Comparison of ENCODE assay signal across 9 cellular contexts in genomic region chr16:18983565-18984424, GRCh38. TPM values are rescaled to one million over a fixed set of nuclear protein-coding genes. Genes with fewer than 3 reads are reported as not detected.
DNase-seq lines count a peak whose midpoint lies in the region; ATAC-seq and TF ChIP-seq lines count a peak whose summit lies in the region.
"Had no signal": no experiment of that assay in that cellular context is flagged by ENCODE, and none has a peak within 500 bp of the region (broad histone marks: within the 10 kb centered on the region; RNA-seq: fewer than 3 reads in every experiment).

Gene TMC7 (plus strand): TSS chr16:18983934. CDS start chr16:18984064, 130 bp downstream.

- peak within 1 kb of the TSS; percentile 79 for H3K27ac ChIP-seq in temporal lobe (ENCODE audit: low read depth, low read length)

- peaks cover 4% of the 10 kb centered on the region for H3K4me1 Mint-ChIP-seq in activated naive CD4-positive, alpha-beta T cell treated with anti-CD3 and anti-CD28 coated beads, Interleukin-2, amount 10 ng/mL, durations not matched to agents 7 days and 5 days

- no peaks in the 10 kb centered on the region for H3K9me3 Mint-ChIP-seq in activated naive CD4-positive, alpha-beta T cell treated with anti-CD3 and anti-CD28 coated beads, Interleukin-2, amount 10 ng/mL, durations not matched to agents 7 days and 5 days

- TF ChIP-seq CTCF in WI38 (IDR thresholded peaks at IDR 0.05; ENCODE audit: low read depth, low read length) = peak; percentile 79

- H3K4me3 Mint-ChIP-seq in activated naive CD4-positive, alpha-beta T cell treated with anti-CD3 and anti-CD28 coated beads, Interleukin-2, amount 10 ng/mL, durations not matched to agents 7 days and 5 days = no peak within 1 kb of the TSS

- H3K27ac Mint-ChIP-seq in activated naive CD4-positive, alpha-beta T cell treated with anti-CD3 and anti-CD28 coated beads, Interleukin-2, amount 10 ng/mL, durations not matched to agents 7 days and 5 days = no peak within 1 kb of the TSS

- peaks cover 68% of the 10 kb centered on the region for H3K27me3 Mint-ChIP-seq in activated naive CD4-positive, alpha-beta T cell treated with anti-CD3 and anti-CD28 coated beads, Interleukin-2, amount 10 ng/mL, durations not matched to agents 7 days and 5 days

- ATAC-seq in GM21447 (IDR thresholded peaks at IDR 0.05; ENCODE audit: unreplicated experiment) = no peak

- H3K4me3 ChIP-seq in WI38 (ENCODE audit: low read depth, low read length) = peak within 1 kb of the TSS; percentile 63

- CTCF ChIA-PET in activated naive CD4-positive, alpha-beta T cell treated with anti-CD3 and anti-CD28 coated beads, Interleukin-2, amount 10 ng/mL, durations not matched to agents 7 days and 5 days (lab: Charles Lee) = interaction anchor here (0.8 to 2.8 kb wide), 4 partner anchors 8 to 88 kb away, joined by 3 to 14 read pairs (median 3); partner anchors contain the start of gene COQ7

- peak; percentile 43 for DNase-seq in activated naive CD4-positive, alpha-beta T cell treated with anti-CD3 and anti-CD28 coated beads, Interleukin-2, amount 10 ng/mL, durations not matched to agents 7 days and 5 days
- DNase-seq in activated naive CD4-positive, alpha-beta T cell (lab: John Stamatoyannopoulos, UW) = no peak
- peak; percentile 86 for DNase-seq in NCI-H2171 (lab: John Stamatoyannopoulos, UW)
- peak; percentile 76 for DNase-seq in fibroblast of gingiva (ENCODE audit: low read depth)
- peak; percentile 85 for DNase-seq in mucosa of gallbladder (ENCODE audit: low spot score)

- H3K36me3 Mint-ChIP-seq in activated naive CD4-positive, alpha-beta T cell treated with anti-CD3 and anti-CD28 coated beads, Interleukin-2, amount 10 ng/mL, durations not matched to agents 7 days and 5 days = no peaks in the 10 kb centered on the region

RNA-seq across cellular contexts. Expression of gene TMC7, which starts in this region (rescaled TPM):
- total RNA-seq in mucosa of gallbladder = 1.4 TPM
- 3.0 TPM for total RNA-seq in temporal lobe
- total RNA-seq: mononuclear cell had no signal

Comparison
In these comparisons a context has a peak if more than half of its experiments do, and no peak if none do; other contexts are left out.
1. DNase-seq: peak in activated naive CD4-positive, alpha-beta T cell treated with anti-CD3 and anti-CD28 coated beads, Interleukin-2, amount 10 ng/mL, durations not matched to agents 7 days and 5 days (single experiment), NCI-H2171 (single experiment), fibroblast of gingiva (single experiment) and mucosa of gallbladder (single experiment); none in activated naive CD4-positive, alpha-beta T cell (0 of 4).